ENCODE assay signal across 25 cellular contexts in genomic region chr19:40580619-40581018, GRCh38.
"Had no signal": no experiment of that assay in that cellular context is flagged by ENCODE, and none has a peak within 500 bp of the region (broad histone marks: within the 10 kb centered on the region; RNA-seq: fewer than 3 reads in every experiment).

No MANE protein-coding gene starts in this region.

- H3K9me3 Mint-ChIP-seq: activated CD4-positive, alpha-beta T cell treated with anti-CD3 and anti-CD28 coated beads, Interleukin-2, amount 10 ng/mL, durations not matched to agents 7 days and 5 days; activated CD8-positive, alpha-beta T cell treated with anti-CD3 and anti-CD28 coated beads for 36 hours; activated naive CD4-positive, alpha-beta T cell treated with anti-CD3 and anti-CD28 coated beads, Interleukin-2, amount 10 ng/mL, durations not matched to agents 7 days and 5 days; immature natural killer cell; nephron progenitor cell; stimulated activated effector memory CD8-positive, alpha-beta T cell treated with anti-CD3 and anti-CD28 coated beads, Interleukin-12 subunit alpha, Interleukin-12 subunit beta, amount 100 ng/mL, for 72 hours; T-helper 2 cell treated with Interferon-gamma antibody and Interleukin-4, amounts not matched to agents 5 μg/mL and 100 μg/mL, for 36 hours had no signal

- H3K4me3 ChIP-seq: body of pancreas, cardiac muscle cell, hepatocyte, left ventricle myocardium inferior, right lobe of liver, skin epidermis, thoracic aorta had no signal

- H3K27ac ChIP-seq: cardiac muscle cell, foreskin keratinocyte, hepatocyte, left ventricle myocardium inferior, thoracic aorta, VCaP had no signal

- H3K27ac Mint-ChIP-seq: activated CD4-positive, alpha-beta T cell treated with anti-CD3 and anti-CD28 coated beads, Interleukin-2, amount 10 ng/mL, durations not matched to agents 7 days and 5 days; activated CD8-positive, alpha-beta memory T cell treated with anti-CD3 and anti-CD28 coated beads, Interleukin-2, amount 10 ng/mL, durations not matched to agents 7 days and 5 days; activated CD8-positive, alpha-beta T cell treated with anti-CD3 and anti-CD28 coated beads for 36 hours; activated naive CD4-positive, alpha-beta T cell treated with anti-CD3 and anti-CD28 coated beads, Interleukin-2, amount 10 ng/mL, durations not matched to agents 7 days and 5 days; nephron progenitor cell; stimulated activated effector memory CD8-positive, alpha-beta T cell treated with anti-CD3 and anti-CD28 coated beads, Interleukin-12 subunit alpha, Interleukin-12 subunit beta, amount 100 ng/mL, for 72 hours; T-helper 2 cell treated with Interferon-gamma antibody and Interleukin-4, amounts not matched to agents 5 μg/mL and 100 μg/mL, for 36 hours had no signal

- H3K36me3 ChIP-seq: cardiac muscle cell had no signal

- DNase-seq: activated CD4-positive, alpha-beta T cell treated with anti-CD3 and anti-CD28 coated beads, Interleukin-2, amount 10 ng/mL, durations not matched to agents 7 days and 5 days; activated CD8-positive, alpha-beta memory T cell treated with anti-CD3 and anti-CD28 coated beads, Interleukin-2, amount 10 ng/mL, durations not matched to agents 7 days and 5 days; activated CD8-positive, alpha-beta T cell treated with anti-CD3 and anti-CD28 coated beads for 36 hours; activated effector memory CD4-positive, alpha-beta T cell treated with anti-CD3 and anti-CD28 coated beads, Interleukin-2, amount 50 U/mL, for 16 hours; activated naive CD4-positive, alpha-beta T cell treated with anti-CD3 and anti-CD28 coated beads, Interleukin-2, amount 10 ng/mL, durations not matched to agents 7 days and 5 days; activated T-cell treated with anti-CD3 and anti-CD28 coated beads for 4 hours; cortex of kidney; effector CD4-positive, alpha-beta T cell; foreskin keratinocyte; immature natural killer cell; left ventricle myocardium inferior; nephron progenitor cell; occipital lobe; posterior cingulate gyrus; right lobe of liver; stimulated activated CD4-positive, alpha-beta T cell treated with anti-CD3 and anti-CD28 coated beads, Interleukin-2, amount 100 ng/mL, for 24 hours had no signal

- H3K27me3 Mint-ChIP-seq: activated CD4-positive, alpha-beta T cell treated with anti-CD3 and anti-CD28 coated beads, Interleukin-2, amount 10 ng/mL, durations not matched to agents 7 days and 5 days; activated CD8-positive, alpha-beta memory T cell treated with anti-CD3 and anti-CD28 coated beads, Interleukin-2, amount 10 ng/mL, durations not matched to agents 7 days and 5 days; activated CD8-positive, alpha-beta T cell treated with anti-CD3 and anti-CD28 coated beads for 36 hours; activated naive CD4-positive, alpha-beta T cell treated with anti-CD3 and anti-CD28 coated beads, Interleukin-2, amount 10 ng/mL, durations not matched to agents 7 days and 5 days had no signal

- H3K4me2 ChIP-seq: hepatocyte had no signal

- ATAC-seq: activated CD4-positive, CD25-positive, alpha-beta regulatory T cell treated with anti-CD3 and anti-CD28 coated beads, Interleukin-2, amount 50 U/mL, for 24 hours; activated CD8-positive, alpha-beta memory T cell treated with anti-CD3 and anti-CD28 coated beads, Interleukin-2, amount 10 ng/mL, durations not matched to agents 7 days and 5 days; activated CD8-positive, alpha-beta T cell treated with anti-CD3 and anti-CD28 coated beads for 36 hours; body of pancreas; foreskin keratinocyte; stimulated activated effector memory CD8-positive, alpha-beta T cell treated with anti-CD3 and anti-CD28 coated beads, Interleukin-12 subunit alpha, Interleukin-12 subunit beta, amount 100 ng/mL, for 72 hours had no signal

- H3K4me3 Mint-ChIP-seq: activated CD4-positive, alpha-beta T cell treated with anti-CD3 and anti-CD28 coated beads, Interleukin-2, amount 10 ng/mL, durations not matched to agents 7 days and 5 days; activated CD8-positive, alpha-beta memory T cell treated with anti-CD3 and anti-CD28 coated beads, Interleukin-2, amount 10 ng/mL, durations not matched to agents 7 days and 5 days; activated CD8-positive, alpha-beta T cell treated with anti-CD3 and anti-CD28 coated beads for 36 hours; activated naive CD4-positive, alpha-beta T cell treated with anti-CD3 and anti-CD28 coated beads, Interleukin-2, amount 10 ng/mL, durations not matched to agents 7 days and 5 days; immature natural killer cell; nephron progenitor cell; stimulated activated effector memory CD8-positive, alpha-beta T cell treated with anti-CD3 and anti-CD28 coated beads, Interleukin-12 subunit alpha, Interleukin-12 subunit beta, amount 100 ng/mL, for 72 hours; T-helper 2 cell treated with Interferon-gamma antibody and Interleukin-4, amounts not matched to agents 5 μg/mL and 100 μg/mL, for 36 hours had no signal

- H3K27me3 ChIP-seq: body of pancreas, cardiac muscle cell, foreskin keratinocyte, hepatocyte, right lobe of liver had no signal

- H3K9me3 ChIP-seq: body of pancreas, left ventricle myocardium inferior, right lobe of liver, thoracic aorta had no signal
